In genomic region chr15:81865850-81866537, GRCh38 we compare ENCODE assay signal across 13 cellular contexts.
DNase-seq lines count a peak whose midpoint lies in the region; ATAC-seq and TF ChIP-seq lines count a peak whose summit lies in the region.
"Had no signal": no experiment of that assay in that cellular context is flagged by ENCODE, and none has a peak within 500 bp of the region (broad histone marks: within the 10 kb centered on the region; RNA-seq: fewer than 3 reads in every experiment).

No MANE protein-coding gene starts in this region.

- TF ChIP-seq POLR2A in body of pancreas (IDR thresholded peaks at IDR 0.05) (no peak), Peyer's patch (IDR thresholded peaks at IDR 0.05) (no peak)

- intact Hi-C loops in body of pancreas (cut with DNase I): no loop called here

- H3K27me3 ChIP-seq in body of pancreas: no peaks in the 10 kb centered on the region
- H3K27me3 ChIP-seq in Peyer's patch: no peaks in the 10 kb centered on the region

- WGBS in body of pancreas, 2 donors: 76% methylated on average over 7 to 11 of the region's 11 CpGs

- ATAC-seq in GM19395 (IDR thresholded peaks at IDR 0.05; ENCODE audit: unreplicated experiment): peak; percentile 100
- ATAC-seq in HG02840 (IDR thresholded peaks at IDR 0.05; ENCODE audit: low FRiP score, unreplicated experiment): peak; percentile 80
- peak; percentile 80 for ATAC-seq in HG03558 (IDR thresholded peaks at IDR 0.05; ENCODE audit: extremely low read depth, unreplicated experiment)
- ATAC-seq in body of pancreas: no peak
- no peak for ATAC-seq in omental fat pad (ENCODE audit: low FRiP score)
- no peak for ATAC-seq in esophagus mucosa

- no peak for TF ChIP-seq CTCF in GM12864 (IDR thresholded peaks at IDR 0.05; ENCODE audit: low read depth, low read length, missing control alignments)
- no peak for TF ChIP-seq CTCF in body of pancreas (IDR thresholded peaks at IDR 0.05)
- TF ChIP-seq CTCF in omental fat pad (IDR thresholded peaks at IDR 0.05): no peak
- TF ChIP-seq CTCF in Peyer's patch (IDR thresholded peaks at IDR 0.05): no peak

- DNase-seq in GM12864 (ENCODE audit: low read depth) (peak; percentile 63), body of pancreas (no peak), omental fat pad (ENCODE audit: low spot score) (no peak), Peyer's patch (no peak)
- DNase-seq: activated CD4-positive, alpha-beta T cell treated with anti-CD3 and anti-CD28 coated beads for 1 hour; effector memory CD4-positive, alpha-beta T cell; NCI-H2081; SHP77 treated with DMSO at 0.1 percent for 48 hours had no signal

- H3K4me1 ChIP-seq in body of pancreas (no peaks in the 10 kb centered on the region), Peyer's patch (no peaks in the 10 kb centered on the region)

- H3K4me3 ChIP-seq in GM12864 (ENCODE audit: low read depth, low read length) (no peak overlapping the region), body of pancreas (no peak overlapping the region), Peyer's patch (no peak overlapping the region)
- H3K4me3 ChIP-seq: skin epidermis had no signal

- H3K27ac ChIP-seq in body of pancreas: no peak overlapping the region
- no peak overlapping the region for H3K27ac ChIP-seq in Peyer's patch
- H3K27ac ChIP-seq: skin epidermis had no signal

- H3K9me3 ChIP-seq in body of pancreas (no peaks in the 10 kb centered on the region), Peyer's patch (no peaks in the 10 kb centered on the region)

- H3K36me3 ChIP-seq in body of pancreas (replicated peaks in 1 of 2; ENCODE audit: insufficient read depth in 1 of 2, low read depth in 2 of 2): no peaks in the 10 kb centered on the region
- H3K36me3 ChIP-seq in Peyer's patch: no peaks in the 10 kb centered on the region

Comparison
In these comparisons a context has a peak if more than half of its experiments do, and no peak if none do; other contexts are left out.
1. ATAC-seq: peak in GM19395 (single experiment), HG02840 (single experiment) and HG03558 (single experiment); none in body of pancreas (single experiment), omental fat pad (single experiment) and esophagus mucosa (single experiment).